8 cellular contexts compared by ENCODE assay signal in genomic region chr9:131676431-131676972, GRCh38.
DNase-seq lines count a peak whose midpoint lies in the region; ATAC-seq, FAIRE-seq and TF ChIP-seq lines count a peak whose summit lies in the region.

No MANE protein-coding gene starts in this region.

- H3K27me3 Mint-ChIP-seq in osteocyte (ENCODE audit: unreplicated experiment) = no peaks in the 10 kb centered on the region

- peak; percentile 64; the same call in 1 of the 2 replicates for TF ChIP-seq POLR2A in GM12892 (IDR thresholded peaks at IDR 0.05; ENCODE audit: low read depth, low read length)

- H3K9me3 Mint-ChIP-seq in osteocyte (ENCODE audit: unreplicated experiment) = no peaks in the 10 kb centered on the region

- no peaks in the 10 kb centered on the region for H3K36me3 Mint-ChIP-seq in osteocyte (ENCODE audit: unreplicated experiment)

- H3K4me1 Mint-ChIP-seq in osteocyte (ENCODE audit: unreplicated experiment) = peaks cover 95% of the 10 kb centered on the region

- H3K4me3 Mint-ChIP-seq in osteocyte (ENCODE audit: unreplicated experiment) = no peak overlapping the region

- TF ChIP-seq CTCF in osteocyte (IDR thresholded peaks at IDR 0.05) = no peak

- peak overlapping the region; percentile 97 for H3K27ac Mint-ChIP-seq in osteocyte (ENCODE audit: unreplicated experiment)

- ATAC-seq in GM18861 (IDR thresholded peaks at IDR 0.05; ENCODE audit: unreplicated experiment) (no peak), GM18870 (IDR thresholded peaks at IDR 0.05; ENCODE audit: unreplicated experiment) (no peak)

- FAIRE-seq in GM12892 (lab: Jason Lieb, UNC) (peak; percentile 46), urothelium cell line (lab: Jason Lieb, UNC) (no peak)

- DNase-seq in GM12892 (ENCODE audit: insufficient read length) (no peak), NCI-H69 (lab: John Stamatoyannopoulos, UW) (peak; percentile 27), osteocyte (ENCODE audit: extremely low spot score, unreplicated experiment) (no peak), urothelium cell line (ENCODE audit: low spot score) (no peak), Ammon's horn (ENCODE audit: low spot score) (no peak)
- DNase-seq in central memory CD4-positive, alpha-beta T cell = peak; percentile 67

Comparison
In these comparisons a context has a peak if more than half of its experiments do, and no peak if none do; other contexts are left out.
1. DNase-seq: peak in NCI-H69 (single experiment) and central memory CD4-positive, alpha-beta T cell (single experiment); none in GM12892 (single experiment), osteocyte (single experiment), urothelium cell line (single experiment) and Ammon's horn (single experiment).